ENCODE assay signal across 9 cellular contexts in genomic region chr9:137253717-137254623, GRCh38. TPM values are rescaled to one million over a fixed set of nuclear protein-coding genes. Genes with fewer than 3 reads are reported as not detected.
A peak's percentile ranks its signal among the peaks of the same experiment; 100 is the strongest.
DNase-seq lines count a peak whose midpoint lies in the region; ATAC-seq and TF ChIP-seq lines count a peak whose summit lies in the region.
"Had no signal": no experiment of that assay in that cellular context is flagged by ENCODE, and none has a peak within 500 bp of the region (broad histone marks: within the 10 kb centered on the region; RNA-seq: fewer than 3 reads in every experiment).

No MANE protein-coding gene starts in this region.

- TF ChIP-seq POLR2A in gastroesophageal sphincter (IDR thresholded peaks at IDR 0.05): no peak

- no peak overlapping the region for H2AFZ ChIP-seq in SU-DHL-6 (ENCODE audit: low read depth, low read length, severe bottlenecking)

- no peak for ATAC-seq in gastroesophageal sphincter
- ATAC-seq in HG03442 (IDR thresholded peaks at IDR 0.05; ENCODE audit: unreplicated experiment): no peak
- ATAC-seq in HG03175 (IDR thresholded peaks at IDR 0.05; ENCODE audit: unreplicated experiment): no peak
- no peak for ATAC-seq in GM18519 (IDR thresholded peaks at IDR 0.05; ENCODE audit: low FRiP score, unreplicated experiment)

- no peaks in the 10 kb centered on the region for H3F3A ChIP-seq in SU-DHL-6 (ENCODE audit: insufficient read depth)

- H3K4me3 ChIP-seq in GM12865 (ENCODE audit: low read depth, low read length) (peak overlapping the region; percentile 59), SU-DHL-6 (ENCODE audit: insufficient read depth, low read length, poor library complexity, severe bottlenecking) (peak overlapping the region; percentile 78), gastroesophageal sphincter (peak overlapping the region; percentile 49 to 90), skeletal muscle cell (ENCODE audit: low read depth, low read length) (peak overlapping the region; percentile 86)

- 8% methylated on average over 6 of the region's 21 CpGs; no CpG with 5 or more reads in 1 of the 2 donors for WGBS in gastroesophageal sphincter (ENCODE audit: low coverage in 1 of 2), 2 donors

- no peaks in the 10 kb centered on the region for H4K20me1 ChIP-seq in SU-DHL-6 (ENCODE audit: low read depth, low read length)

- H3K36me3 ChIP-seq in SU-DHL-6 (ENCODE audit: low read length) (no peaks in the 10 kb centered on the region), gastroesophageal sphincter (peaks cover 0 to 29% of the 10 kb centered on the region in 2 donors)

- no peak overlapping the region for H3K27ac ChIP-seq in SU-DHL-6 (ENCODE audit: low read depth, low read length)
- peak overlapping the region in 3 of 4 donors; percentile 84 to 86 (median 85) for H3K27ac ChIP-seq in gastroesophageal sphincter

- H3K79me2 ChIP-seq in SU-DHL-6 (ENCODE audit: insufficient read depth, low read length): peaks cover 15% of the 10 kb centered on the region

- H3K9ac ChIP-seq in SU-DHL-6 (ENCODE audit: low read length): peak overlapping the region; percentile 100

- no peaks in the 10 kb centered on the region for H3K9me2 ChIP-seq in SU-DHL-6 (replicated peaks; ENCODE audit: insufficient read depth, low read length)

- H3K9me3 ChIP-seq in SU-DHL-6 (ENCODE audit: insufficient read depth, low read length) (no peaks in the 10 kb centered on the region), gastroesophageal sphincter (no peaks in the 10 kb centered on the region)

- H3K4me2 ChIP-seq in SU-DHL-6 (ENCODE audit: low read depth, low read length, poor library complexity, severe bottlenecking): peak overlapping the region; percentile 93

- DNase-seq in GM12865 (ENCODE audit: low read depth): no peak
- no peak for DNase-seq in skeletal muscle cell (ENCODE audit: low read depth)
- DNase-seq in medulla oblongata (ENCODE audit: extremely low spot score): no peak

- no peaks in the 10 kb centered on the region for H3K27me3 ChIP-seq in SU-DHL-6 (ENCODE audit: low read length)
- H3K27me3 ChIP-seq in gastroesophageal sphincter: peaks cover 9% of the 10 kb centered on the region

- peaks cover 0 to 31% (median 19%) of the 10 kb centered on the region in 3 donors for H3K4me1 ChIP-seq in gastroesophageal sphincter

- TF ChIP-seq EP300 in gastroesophageal sphincter (IDR thresholded peaks at IDR 0.05): no peak

- no peak for TF ChIP-seq CTCF in GM12865 (IDR thresholded peaks at IDR 0.05; ENCODE audit: insufficient read depth, low read depth, low read length, missing control alignments)
- TF ChIP-seq CTCF in SU-DHL-6 (IDR thresholded peaks at IDR 0.05; ENCODE audit: insufficient read depth, low read length, poor library complexity, severe bottlenecking): no peak
- TF ChIP-seq CTCF in gastroesophageal sphincter (IDR thresholded peaks at IDR 0.05): no peak

RNA-seq across cellular contexts. Expression of gene NELFB, which starts 1.2 kb away (rescaled TPM):
- 10 to 100 TPM; 36.9 to 58.8 (median 45.2) TPM for total RNA-seq in gastroesophageal sphincter

RNA-seq across cellular contexts. Expression of gene STPG3, which starts 2.9 kb away (rescaled TPM):
- not detected for total RNA-seq in gastroesophageal sphincter
- total RNA-seq: mononuclear cell had no signal

RNA-seq across cellular contexts. Expression of gene TUBB4B, which starts 12.9 kb away (rescaled TPM):
- 100 to 1,000 TPM; 220 to 488 (median 265) TPM for total RNA-seq in gastroesophageal sphincter

RNA-seq across cellular contexts. Expression of gene SLC34A3, which starts 23.3 kb away (rescaled TPM):
- total RNA-seq in gastroesophageal sphincter: not detected
- total RNA-seq: mononuclear cell had no signal

RNA-seq across cellular contexts. Expression of gene TOR4A, which starts 23.6 kb away (rescaled TPM):
- 1 to 10 TPM; 4.7 to 7.4 (median 6.9) TPM for total RNA-seq in gastroesophageal sphincter
